In the genomic region with DNA sequence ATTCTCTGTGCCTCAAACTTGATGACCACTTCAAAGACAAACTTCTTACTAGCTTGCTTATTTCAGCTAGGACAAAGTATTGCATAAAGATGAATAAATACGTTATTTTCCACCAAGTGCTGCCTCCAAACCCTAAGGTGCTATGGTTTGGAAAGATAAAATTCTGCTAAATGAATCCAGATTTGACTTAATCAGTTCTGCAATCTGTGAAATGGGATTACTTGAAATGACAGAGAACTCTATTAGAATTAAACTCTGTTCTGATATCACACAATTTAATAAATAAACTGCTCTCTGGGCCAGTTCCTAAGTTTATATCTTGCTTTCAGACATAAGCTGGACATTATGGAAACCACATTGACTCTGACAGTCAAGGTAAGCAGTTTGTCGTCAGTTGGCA, we compare ENCODE assay signal across 34 cellular contexts.
"Had no signal": no experiment of that assay in that cellular context is flagged by ENCODE, and none has a peak within 500 bp of the region (broad histone marks: within the 10 kb centered on the region; RNA-seq: fewer than 3 reads in every experiment).

No MANE protein-coding gene starts in this region.

- H3K27me3 ChIP-seq: MG63 had no signal

- H3K4me3 ChIP-seq: MG63 had no signal

- H3K9me3 ChIP-seq: MG63 had no signal

- H3K36me3 ChIP-seq: MG63 had no signal

- DNase-seq: Karpas-422, Kasumi-1, MG63, MM.1S, MV-4-11, NCI-H1048, NCI-H1092, NCI-H1092 treated with DMSO at 0.1 percent for 48 hours, NCI-H1105, NCI-H1105 treated with DMSO at 0.1 percent for 48 hours, NCI-H1417, NCI-H1417 treated with DMSO at 0.1 percent for 48 hours, NCI-H1436, NCI-H1436 treated with DMSO at 0.1 percent for 48 hours, NCI-H146, NCI-H1694, NCI-H1694 treated with DMSO at 0.1 percent for 48 hours, NCI-H187, NCI-H187 treated with DMSO at 0.1 percent for 48 hours, NCI-H1930, NCI-H2029, NCI-H2029 treated with DMSO at 0.1 percent for 48 hours, NCI-H2081, NCI-H2081 treated with DMSO at 0.1 percent for 48 hours, NCI-H2107, NCI-H2171, NCI-H2171 treated with DMSO at 0.1 percent for 48 hours, NCI-H2227 treated with DMSO at 0.1 percent for 48 hours, NCI-H226, NCI-H345, NCI-H446, NCI-H446 treated with DMSO at 0.1 percent for 48 hours, NCI-H510A, NCI-H510A treated with DMSO at 0.1 percent for 48 hours had no signal
